20 cellular contexts compared by ENCODE assay signal in genomic region chr14:77812028-77812427, GRCh38. TPM values are rescaled to one million over a fixed set of nuclear protein-coding genes. Genes with fewer than 3 reads are reported as not detected.
DNase-seq lines count a peak whose midpoint lies in the region; ATAC-seq and TF ChIP-seq lines count a peak whose summit lies in the region.
"Had no signal": no experiment of that assay in that cellular context is flagged by ENCODE, and none has a peak within 500 bp of the region (broad histone marks: within the 10 kb centered on the region; RNA-seq: fewer than 3 reads in every experiment).

No MANE protein-coding gene starts in this region.

- no peaks in the 10 kb centered on the region for H3K36me3 Mint-ChIP-seq in dendritic cell treated with granulocyte-macrophage colony-stimulating factor and Interleukin-4, amounts not matched to agents 40 ng/mL and 50 ng/mL, for 4 days (ENCODE audit: low read depth)
- H3K36me3 Mint-ChIP-seq: memory B cell; natural killer cell treated with Interleukin-12 subunit alpha and Interleukin-12 subunit beta and Interleukin-15 and Interleukin-18, amount 100 ng/mL, for 72 hours had no signal

- TF ChIP-seq POLR2A in lower leg skin (IDR thresholded peaks at IDR 0.05): no peak

- peak overlapping the region; percentile 48 for H3K27ac Mint-ChIP-seq in dendritic cell treated with granulocyte-macrophage colony-stimulating factor and Interleukin-4, amounts not matched to agents 40 ng/mL and 50 ng/mL, for 4 days
- H3K27ac Mint-ChIP-seq: B cell; memory B cell; natural killer cell treated with Interleukin-12 subunit alpha and Interleukin-12 subunit beta and Interleukin-15 and Interleukin-18, amount 100 ng/mL, for 72 hours had no signal

- ATAC-seq in GM18867 (IDR thresholded peaks at IDR 0.05; ENCODE audit: unreplicated experiment) (peak; percentile 69), GM21786 (IDR thresholded peaks at IDR 0.05; ENCODE audit: unreplicated experiment) (peak; percentile 71), HG03139 (IDR thresholded peaks at IDR 0.05; ENCODE audit: unreplicated experiment) (peak; percentile 73)
- ATAC-seq: natural killer cell treated with Interleukin-12 subunit alpha and Interleukin-12 subunit beta and Interleukin-15 and Interleukin-18, amount 100 ng/mL, for 72 hours; Panc1 had no signal

- H3K27me3 Mint-ChIP-seq in dendritic cell treated with granulocyte-macrophage colony-stimulating factor and Interleukin-4, amounts not matched to agents 40 ng/mL and 50 ng/mL, for 4 days: no peaks in the 10 kb centered on the region
- H3K27me3 Mint-ChIP-seq: B cell; memory B cell; natural killer cell treated with Interleukin-12 subunit alpha and Interleukin-12 subunit beta and Interleukin-15 and Interleukin-18, amount 100 ng/mL, for 72 hours had no signal

- DNase-seq in lower leg skin (ENCODE audit: low spot score in 2 of 2) (no peak), glomerular visceral epithelial cell (ENCODE audit: extremely low spot score) (no peak), NCI-H2227 treated with DMSO at 0.1 percent for 48 hours (lab: John Stamatoyannopoulos, UW) (no peak)
- DNase-seq: activated CD4-positive, alpha-beta T cell treated with anti-CD3 and anti-CD28 coated beads for 1 hour; activated CD8-positive, alpha-beta memory T cell treated with anti-CD3 and anti-CD28 coated beads, Interleukin-2, amount 50 U/mL, for 48 hours; activated naive CD4-positive, alpha-beta T cell; anterior cingulate cortex; Calu3; NCI-H1105 treated with DMSO at 0.1 percent for 48 hours; stimulated activated CD4-positive, alpha-beta T cell treated with anti-CD3 and anti-CD28 coated beads, Interleukin-4, amount 100 ng/mL, for 1 hour; T1000 had no signal

- intact Hi-C loops in dendritic cell treated with granulocyte-macrophage colony-stimulating factor and Interleukin-4, amounts not matched to agents 40 ng/mL and 50 ng/mL, for 4 days (cut with micrococcal nuclease): no loop called here
- intact Hi-C loops in lower leg skin (cut with DNase I; ENCODE audit: low total_unique reads): no loop called here

- no peak overlapping the region for H3K4me3 ChIP-seq in lower leg skin (ENCODE audit: low read depth, poor library complexity, severe bottlenecking)
- H3K4me3 ChIP-seq: skin epidermis had no signal

- H3K9me3 Mint-ChIP-seq in dendritic cell treated with granulocyte-macrophage colony-stimulating factor and Interleukin-4, amounts not matched to agents 40 ng/mL and 50 ng/mL, for 4 days: no peaks in the 10 kb centered on the region
- H3K9me3 Mint-ChIP-seq: memory B cell; natural killer cell treated with Interleukin-12 subunit alpha and Interleukin-12 subunit beta and Interleukin-15 and Interleukin-18, amount 100 ng/mL, for 72 hours had no signal

- WGBS in lower leg skin, 2 donors: 86 to 89% methylated on average over 2 of the region's 2 CpGs

- H3K4me1 Mint-ChIP-seq in dendritic cell treated with granulocyte-macrophage colony-stimulating factor and Interleukin-4, amounts not matched to agents 40 ng/mL and 50 ng/mL, for 4 days (ENCODE audit: low read depth): peaks cover 12% of the 10 kb centered on the region

- H3K4me3 Mint-ChIP-seq in dendritic cell treated with granulocyte-macrophage colony-stimulating factor and Interleukin-4, amounts not matched to agents 40 ng/mL and 50 ng/mL, for 4 days: no peak overlapping the region
- H3K4me3 Mint-ChIP-seq: B cell; memory B cell; natural killer cell treated with Interleukin-12 subunit alpha and Interleukin-12 subunit beta and Interleukin-15 and Interleukin-18, amount 100 ng/mL, for 72 hours had no signal

- no peak for TF ChIP-seq CTCF in lower leg skin (IDR thresholded peaks at IDR 0.05)

RNA-seq across cellular contexts. Expression of gene ADCK1, which starts 12.1 kb away (rescaled TPM):
- 1 to 10 TPM; 5.7 to 8.5 (median 6.4) TPM for total RNA-seq in lower leg skin

RNA-seq across cellular contexts. Expression of gene SNW1, which starts 51.1 kb away (rescaled TPM):
- 10 to 100 TPM; 46.7 to 62.8 (median 58.0) TPM for total RNA-seq in lower leg skin
